In the genomic region with DNA sequence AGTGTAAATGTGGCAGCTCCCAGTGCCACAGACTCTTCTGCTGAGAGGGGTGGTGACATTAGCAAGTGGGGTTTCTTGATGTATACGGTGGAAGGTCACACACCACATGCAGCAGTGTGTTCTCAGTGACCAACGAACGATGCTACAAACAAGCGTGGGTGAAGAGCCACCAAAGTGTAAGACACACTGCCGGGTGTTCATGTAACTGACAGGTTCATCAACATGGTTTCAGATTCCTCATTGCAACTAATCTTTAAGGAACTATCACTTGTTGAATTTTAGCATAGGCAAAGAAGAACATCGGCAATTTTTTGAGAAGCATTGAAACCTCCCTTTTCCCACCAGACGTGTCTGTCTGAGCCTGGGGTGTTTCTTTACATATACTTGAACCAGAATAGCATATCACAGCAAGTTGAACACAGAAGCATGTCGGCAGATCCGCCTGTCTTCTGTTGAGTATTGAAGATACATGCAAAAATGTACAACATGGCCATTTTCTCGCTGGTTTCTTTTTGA, we compare ENCODE assay signal across 12 cellular contexts. TPM values are rescaled to one million over a fixed set of nuclear protein-coding genes. Genes with fewer than 3 reads are reported as not detected.
DNase-seq lines count a peak whose midpoint lies in the region; ATAC-seq, FAIRE-seq and TF ChIP-seq lines count a peak whose summit lies in the region.
"Had no signal": no experiment of that assay in that cellular context is flagged by ENCODE, and none has a peak within 500 bp of the region (broad histone marks: within the 10 kb centered on the region; RNA-seq: fewer than 3 reads in every experiment).

No MANE protein-coding gene starts in this region.

- no peak for TF ChIP-seq CTCF in GM12878 (IDR thresholded peaks at IDR 0.05 in 2 of 3, conservative IDR thresholded peaks at IDR 0.05 in 1 of 3; ENCODE audit: control insufficient read depth in 2 of 3, extremely low read depth in 1 of 3, insufficient read depth in 1 of 3, low read depth in 3 of 3, low read length in 3 of 3)
- no peak for TF ChIP-seq CTCF in GM10266 (IDR thresholded peaks at IDR 0.05; ENCODE audit: control insufficient read depth, insufficient read depth, low read depth, missing control alignments)
- no peak for TF ChIP-seq CTCF in HFFc6 (IDR thresholded peaks at IDR 0.05)

- H3K9me3 ChIP-seq in GM12878 (replicated peaks; ENCODE audit: control insufficient read depth, insufficient read depth, low read length), result no peaks in the 10 kb centered on the region

- peaks cover 4 to 6% of the 10 kb centered on the region in 2 experiments; a peak in 3 of 4 replicates for H3K36me3 ChIP-seq in GM12878 (ENCODE audit: control insufficient read depth in 2 of 2, insufficient read depth in 2 of 2, low read length in 1 of 2)

- H3K27ac ChIP-seq in GM12878 (ENCODE audit: control insufficient read depth, insufficient read depth), result peak overlapping the region; percentile 71

- ATAC-seq in GM12878, result peak; percentile 19
- peak; percentile 75 for ATAC-seq in stimulated activated memory B cell treated with anti-CD40 and anti-IgM and Interleukin-4, amounts not matched to agents 10 μg/mL and 1 μg/mL and 100 μg/mL, for 72 hours
- no peak for ATAC-seq in HG03442 (IDR thresholded peaks at IDR 0.05; ENCODE audit: unreplicated experiment)
- ATAC-seq: left ventricle myocardium superior had no signal

- BruUV-seq in GM12878 (replicated peaks; lab: Mats Ljungman, UMichigan), result no TSS peak

- intact Hi-C loops in GM12878 (cut with micrococcal nuclease; ENCODE audit: unreplicated experiment), result no loop called here

- DNase-seq in activated CD4-positive, alpha-beta T cell treated with anti-CD3 and anti-CD28 coated beads for 48 hours, result peak; percentile 61
- DNase-seq in activated CD4-positive, alpha-beta T cell treated with anti-CD3 and anti-CD28 coated beads, Interleukin-2, amount 50 U/mL, for 1 hour, result no peak
- DNase-seq in MV-4-11 (lab: John Stamatoyannopoulos, UW) (peak; percentile 57), GM12878 (ENCODE audit: low read depth, low spot score) (peak; percentile 65), GM10266 (ENCODE audit: extremely low spot score) (no peak), HFFc6 (no peak)
- DNase-seq: left ventricle myocardium superior, NCI-H524, retina had no signal

- no peaks in the 10 kb centered on the region for H4K20me1 ChIP-seq in GM12878 (ENCODE audit: control insufficient read depth, insufficient read depth)

- peak; percentile 70 for FAIRE-seq in GM12878 (lab: Jason Lieb, UNC)
- FAIRE-seq: A204.1 had no signal

- H3K79me2 ChIP-seq in GM12878 (ENCODE audit: control insufficient read depth, insufficient read depth, low read length), result peaks cover 94% of the 10 kb centered on the region

- H2AFZ ChIP-seq in GM12878 (ENCODE audit: control insufficient read depth, low read depth, low read length), result no peak overlapping the region

- H3K27me3 Mint-ChIP-seq in stimulated activated memory B cell treated with anti-CD40 and anti-IgM and Interleukin-4, amounts not matched to agents 10 μg/mL and 1 μg/mL and 100 μg/mL, for 72 hours, result no peaks in the 10 kb centered on the region
- H3K27me3 Mint-ChIP-seq in HFFc6 (ENCODE audit: insufficient read depth), result peaks cover 3% of the 10 kb centered on the region

- H3K27me3 ChIP-seq in GM12878 (replicated peaks in 1 of 2; ENCODE audit: control insufficient read depth in 2 of 2, insufficient read depth in 2 of 2, low read length in 1 of 2), result no peaks in the 10 kb centered on the region

- H3K9me3 Mint-ChIP-seq in stimulated activated memory B cell treated with anti-CD40 and anti-IgM and Interleukin-4, amounts not matched to agents 10 μg/mL and 1 μg/mL and 100 μg/mL, for 72 hours, result no peaks in the 10 kb centered on the region
- H3K9me3 Mint-ChIP-seq in HFFc6, result no peaks in the 10 kb centered on the region

- CTCF ChIA-PET in GM12878 (lab: Yijun Ruan, JAX), result interaction anchor here (1.2 to 1.7 kb wide), 2 partner anchors 11 to 49 kb away, joined by 3 to 6 read pairs; no protein-coding TSS in a partner anchor

- no peak overlapping the region; the same call in 1 of the 2 replicates for H3K4me3 ChIP-seq in GM12878

- peak overlapping the region; percentile 36 for H3K9ac ChIP-seq in GM12878 (ENCODE audit: control insufficient read depth, insufficient read depth, low read length)

- SMC1A ChIA-PET in GM12878 (lab: Charles Lee; ENCODE audit: uncharacterized antibody, unreplicated experiment), result interaction anchor here (1.1 to 4.0 kb wide), 4 partner anchors 11 to 113 kb away, joined by 3 to 24 read pairs (median 8); no protein-coding TSS in a partner anchor

- TF ChIP-seq EP300 in GM12878 (IDR thresholded peaks at IDR 0.05; ENCODE audit: borderline replicate concordance in 1 of 2, control insufficient read depth in 1 of 2, low read depth in 2 of 2, low read length in 2 of 2), result peak in 1 of 2 experiments; percentile 43; a peak in 1 of 4 replicates

- no peak for TF ChIP-seq POLR2A in GM12878 (IDR thresholded peaks at IDR 0.05; ENCODE audit: low read depth, low read length)

- H3K27ac Mint-ChIP-seq in stimulated activated memory B cell treated with anti-CD40 and anti-IgM and Interleukin-4, amounts not matched to agents 10 μg/mL and 1 μg/mL and 100 μg/mL, for 72 hours, result peak overlapping the region; percentile 95
- H3K27ac Mint-ChIP-seq in HFFc6, result no peak overlapping the region

- in situ Hi-C loops in GM12878 (cut with MboI), result no loop called here

- peaks cover 79% of the 10 kb centered on the region for H3K4me1 Mint-ChIP-seq in stimulated activated memory B cell treated with anti-CD40 and anti-IgM and Interleukin-4, amounts not matched to agents 10 μg/mL and 1 μg/mL and 100 μg/mL, for 72 hours
- peaks cover 55% of the 10 kb centered on the region for H3K4me1 Mint-ChIP-seq in HFFc6 (ENCODE audit: low read depth)

- H3K4me2 ChIP-seq in GM12878 (ENCODE audit: control insufficient read depth, insufficient read depth), result peak overlapping the region; percentile 82

- peaks cover 15% of the 10 kb centered on the region for H3K36me3 Mint-ChIP-seq in stimulated activated memory B cell treated with anti-CD40 and anti-IgM and Interleukin-4, amounts not matched to agents 10 μg/mL and 1 μg/mL and 100 μg/mL, for 72 hours
- H3K36me3 Mint-ChIP-seq in HFFc6 (ENCODE audit: low read depth), result peaks cover 15% of the 10 kb centered on the region

- 4% methylated on average over 10 of the region's 10 CpGs for WGBS in GM12878 (ENCODE audit: insufficient coverage, insufficient replicate concordance, low lambda C conversion rate, missing lambda C conversion rate)

- POLR2A ChIA-PET in GM12878 (lab: Charles Lee), result interaction anchor here (3.7 kb wide), 1 partner anchor 10 kb away, joined by 30 read pairs; no protein-coding TSS in a partner anchor

- peaks cover 46% of the 10 kb centered on the region for H3K4me1 ChIP-seq in GM12878 (ENCODE audit: control insufficient read depth, insufficient read depth, low read length)

- no peak for TF ChIP-seq RAD21 in GM12878 (IDR thresholded peaks at IDR 0.05; ENCODE audit: insufficient read depth, low read depth, low read length)

- RAD21 ChIA-PET in GM12878 (lab: Charles Lee; ENCODE audit: unreplicated experiment), result interaction anchor here (1.1 to 4.0 kb wide), 2 partner anchors 10 to 24 kb away, joined by 4 to 24 read pairs; no protein-coding TSS in a partner anchor

- H3K4me3 Mint-ChIP-seq in stimulated activated memory B cell treated with anti-CD40 and anti-IgM and Interleukin-4, amounts not matched to agents 10 μg/mL and 1 μg/mL and 100 μg/mL, for 72 hours, result peak overlapping the region; percentile 73
- no peak overlapping the region for H3K4me3 Mint-ChIP-seq in HFFc6

TF ChIP-seq in GM12878, 131 proteins besides CTCF, POLR2A, EP300 and RAD21 (continues in another document):
- TF ChIP-seq RFX5 (IDR thresholded peaks at IDR 0.05; ENCODE audit: low read depth, low read length) (no peak), FOS (IDR thresholded peaks at IDR 0.05; ENCODE audit: borderline replicate concordance, extremely low read depth, insufficient read length) (no peak), HDAC2 (IDR thresholded peaks at IDR 0.05) (no peak), SMAD1 (IDR thresholded peaks at IDR 0.05; ENCODE audit: low read depth, partially characterized antibody) (no peak), EGR1 (IDR thresholded peaks at IDR 0.05; ENCODE audit: borderline replicate concordance in 1 of 2, low read depth in 2 of 2, low read length in 2 of 2) (no peak), ESRRA (IDR thresholded peaks at IDR 0.05; ENCODE audit: low read length) (no peak), CEBPB (IDR thresholded peaks at IDR 0.05; ENCODE audit: borderline replicate concordance in 1 of 2, low read depth in 2 of 2, low read length in 2 of 2) (no peak), EED (IDR thresholded peaks at IDR 0.05; ENCODE audit: low read depth) (no peak), NFIC (IDR thresholded peaks at IDR 0.05; ENCODE audit: low read depth, low read length) (no peak)

RNA-seq across cellular contexts. Expression of a gene that starts 58.8 kb away (rescaled TPM):
- total RNA-seq in GM12878 (2013; cell fraction: nucleolus; rRNA removed), result 233 and 280 TPM in 2 replicates
- total RNA-seq in GM12878 (2014; rRNA removed) (106 and 118 TPM in 2 replicates), GM12878 (2014; rRNA removed; fragmentation: Illumina TruSeq; extraction: Trizol) (133 and 135 TPM in 2 replicates), GM12878 (2021) (141 and 144 TPM in 2 replicates)
- polyA plus RNA-seq in GM12878 (2011; ENCODE audit: low read depth), result 130 TPM
- polyA plus RNA-seq in GM12878 (2011; rRNA removed) (132 and 194 TPM in 2 replicates), GM12878 (2014; fragmentation: Illumina TruSeq; extraction: Trizol) (145 and 187 TPM in 2 replicates), GM12878 (2014; fragmentation: Nextera tagmentation; extraction: Ambion mirVana) (100 to 1,000 TPM; 190 to 199 TPM), GM12878 (2014; rRNA removed) (93.1 and 111 TPM in 2 replicates), GM12878 (2016; fragmentation: Nextera tagmentation; extraction: Ambion mirVana) (100 to 1,000 TPM; 167 to 168 TPM)
- polyA plus RNA-seq in GM12878 (2011; cell fraction: cytosol; rRNA removed), result 61.5 and 81.4 TPM in 2 replicates
- 66.5 and 68.6 TPM in 2 replicates for polyA plus RNA-seq in GM12878 (2011; cell fraction: nucleus; rRNA removed)
- polyA plus RNA-seq in GM12878 (2012), result 92.9 and 105 TPM in 2 replicates
- 135 and 229 TPM in 2 replicates for polyA minus RNA-seq in GM12878 (2011; rRNA and poly(A)+ RNA removed)
- polyA minus RNA-seq in GM12878 (2011; cell fraction: cytosol; rRNA and poly(A)+ RNA removed), result 53.3 and 71.7 TPM in 2 replicates
- 71.0 and 107 TPM in 2 replicates for polyA minus RNA-seq in GM12878 (2011; cell fraction: nucleus; rRNA and poly(A)+ RNA removed)
- total RNA-seq in HFFc6 (2021; fragmentation: NEBNext Ultra II Directional; extraction: Animal tissue kit (Norgen Biotek cat#: 25700)), result 100 to 1,000 TPM; 108 to 128 (median 122) TPM

Comparison
In these comparisons a context has a peak if more than half of its experiments do, and no peak if none do; other contexts are left out.
1. DNase-seq: peak in activated CD4-positive, alpha-beta T cell treated with anti-CD3 and anti-CD28 coated beads for 48 hours (single experiment), MV-4-11 (single experiment) and GM12878 (single experiment); none in activated CD4-positive, alpha-beta T cell treated with anti-CD3 and anti-CD28 coated beads, Interleukin-2, amount 50 U/mL, for 1 hour (single experiment), GM10266 (single experiment) and HFFc6 (single experiment).